Comparison of ENCODE assay signal across 19 cellular contexts in the genomic region with DNA sequence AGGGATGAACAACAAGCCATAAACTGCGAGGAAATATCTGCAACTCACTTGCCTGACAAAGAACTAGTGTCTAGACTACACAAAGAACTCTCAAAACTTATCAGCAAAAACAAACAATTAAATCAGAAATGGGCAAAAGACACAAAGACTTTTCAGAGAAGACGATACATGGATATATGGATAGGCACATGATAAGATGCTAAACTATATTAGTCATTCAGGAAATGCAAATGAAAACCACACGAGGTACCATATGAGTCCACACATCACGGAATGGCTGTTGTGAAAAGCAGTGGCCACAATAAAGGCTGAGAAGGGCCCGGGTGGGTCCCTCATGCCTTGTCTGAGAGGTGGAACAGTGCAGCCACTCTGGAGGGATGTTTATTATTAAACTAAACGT.
DNase-seq lines count a peak whose midpoint lies in the region; ATAC-seq and FAIRE-seq lines count a peak whose summit lies in the region.
"Had no signal": no experiment of that assay in that cellular context is flagged by ENCODE, and none has a peak within 500 bp of the region (broad histone marks: within the 10 kb centered on the region; RNA-seq: fewer than 3 reads in every experiment).

No MANE protein-coding gene starts in this region.

- no peaks in the 10 kb centered on the region for H3K36me3 Mint-ChIP-seq in activated naive CD4-positive, alpha-beta T cell treated with anti-CD3 and anti-CD28 coated beads for 36 hours (ENCODE audit: low read depth)
- H3K36me3 Mint-ChIP-seq: naive thymus-derived CD8-positive, alpha-beta T cell had no signal

- peak; percentile 34 for DNase-seq in activated naive CD4-positive, alpha-beta T cell treated with anti-CD3 and anti-CD28 coated beads for 36 hours
- no peak for DNase-seq in activated naive CD4-positive, alpha-beta T cell (lab: John Stamatoyannopoulos, UW)
- DNase-seq in pons (ENCODE audit: low spot score) (peak; percentile 32), DMS79 (lab: John Stamatoyannopoulos, UW) (no peak), urothelium cell line (ENCODE audit: low spot score) (no peak)
- DNase-seq: activated CD8-positive, alpha-beta memory T cell treated with anti-CD3 and anti-CD28 coated beads, Interleukin-2, amount 50 U/mL, for 48 hours; adrenal gland; caudate nucleus; effector CD8-positive, alpha-beta T cell; heart right ventricle; naive thymus-derived CD8-positive, alpha-beta T cell; NCI-H1436 treated with DMSO at 0.1 percent for 48 hours; WERI-Rb-1 had no signal

- H3K4me1 Mint-ChIP-seq in activated naive CD4-positive, alpha-beta T cell treated with anti-CD3 and anti-CD28 coated beads for 36 hours (ENCODE audit: low read depth) = peaks cover 8% of the 10 kb centered on the region

- intact Hi-C loops in activated naive CD4-positive, alpha-beta T cell treated with anti-CD3 and anti-CD28 coated beads for 36 hours (cut with micrococcal nuclease) = no loop called here

- ATAC-seq in GM19452 (IDR thresholded peaks at IDR 0.05; ENCODE audit: unreplicated experiment) (peak; percentile 69), HG03378 (IDR thresholded peaks at IDR 0.05; ENCODE audit: unreplicated experiment) (peak; percentile 65), GM19397 (IDR thresholded peaks at IDR 0.05; ENCODE audit: unreplicated experiment) (no peak)
- ATAC-seq: HCT116; heart right ventricle; naive thymus-derived CD8-positive, alpha-beta T cell had no signal

- CTCF ChIA-PET in activated naive CD4-positive, alpha-beta T cell treated with anti-CD3 and anti-CD28 coated beads for 36 hours (lab: Charles Lee) = no interaction called here

- no peaks in the 10 kb centered on the region for H3K9me3 Mint-ChIP-seq in activated naive CD4-positive, alpha-beta T cell treated with anti-CD3 and anti-CD28 coated beads for 36 hours

- peaks cover 3% of the 10 kb centered on the region for H3K27me3 Mint-ChIP-seq in activated naive CD4-positive, alpha-beta T cell treated with anti-CD3 and anti-CD28 coated beads for 36 hours (ENCODE audit: low read depth)

- FAIRE-seq in urothelium cell line (lab: Jason Lieb, UNC) = no peak
- FAIRE-seq: islet of Langerhans had no signal

- no peak overlapping the region for H3K4me3 Mint-ChIP-seq in activated naive CD4-positive, alpha-beta T cell treated with anti-CD3 and anti-CD28 coated beads for 36 hours
- H3K4me3 Mint-ChIP-seq: naive thymus-derived CD8-positive, alpha-beta T cell had no signal

- no peak overlapping the region for H3K27ac Mint-ChIP-seq in activated naive CD4-positive, alpha-beta T cell treated with anti-CD3 and anti-CD28 coated beads for 36 hours
- H3K27ac Mint-ChIP-seq: naive thymus-derived CD8-positive, alpha-beta T cell; progenitor cell of endocrine pancreas had no signal

Comparison
In these comparisons a context has a peak if more than half of its experiments do, and no peak if none do; other contexts are left out.
1. DNase-seq: peak in activated naive CD4-positive, alpha-beta T cell treated with anti-CD3 and anti-CD28 coated beads for 36 hours (single experiment) and pons (single experiment); none in activated naive CD4-positive, alpha-beta T cell (0 of 4), DMS79 (single experiment) and urothelium cell line (single experiment).